1 cellular context compared by ENCODE assay signal in genomic region chr17:78012428-78012827, GRCh38.
TF ChIP-seq lines count a peak whose summit lies in the region.

No MANE protein-coding gene starts in this region.

TF ChIP-seq in GM23338, 12 proteins besides CTCF, POLR2A, EP300 and RAD21 (continued from another document):
- TF ChIP-seq ZNF462 (CRISPR knock-in tag; IDR thresholded peaks at IDR 0.05) (no peak), STAT1 (IDR thresholded peaks at IDR 0.05; ENCODE audit: unreplicated experiment) (no peak), EZH2phosphoT487 (IDR thresholded peaks at IDR 0.05; ENCODE audit: unreplicated experiment) (no peak), NANOG (IDR thresholded peaks at IDR 0.05; ENCODE audit: borderline replicate concordance) (no peak)
